23 cellular contexts compared by ENCODE assay signal in the genomic region with DNA sequence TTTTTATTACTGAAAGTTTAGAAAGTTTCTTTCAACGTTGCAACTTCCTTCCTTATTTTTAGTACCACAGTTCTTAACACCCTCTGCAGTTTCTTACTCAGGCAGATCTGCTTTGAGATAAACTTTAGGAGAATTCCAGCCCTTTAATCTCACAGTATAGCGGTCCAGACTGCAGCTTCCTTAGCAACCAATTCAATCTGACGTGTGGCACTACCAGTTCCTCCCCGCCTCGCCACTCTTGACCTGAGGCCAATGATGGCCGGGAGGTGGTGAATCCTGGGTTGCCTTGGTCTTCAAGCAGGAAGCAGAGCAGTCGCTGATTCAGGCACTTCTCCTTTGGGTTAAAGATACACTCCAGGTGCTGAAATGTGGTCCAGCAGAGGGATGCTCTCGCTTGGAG.
"Had no signal": no experiment of that assay in that cellular context is flagged by ENCODE, and none has a peak within 500 bp of the region (broad histone marks: within the 10 kb centered on the region; RNA-seq: fewer than 3 reads in every experiment).

No MANE protein-coding gene starts in this region.

- ATAC-seq: activated CD4-positive, CD25-positive, alpha-beta regulatory T cell treated with anti-CD3 and anti-CD28 coated beads, Interleukin-2, amount 50 U/mL, for 24 hours; activated T-cell treated with anti-CD3 and anti-CD28 coated beads, Interleukin-2, amount 50 U/mL, for 72 hours; gastroesophageal sphincter; left ventricle myocardium superior; pancreas; psoas muscle; right cardiac atrium; stimulated activated naive CD8-positive, alpha-beta T cell treated with anti-CD3 and anti-CD28 coated beads, Interleukin-15, Interleukin-2, amounts not matched to agents 100 U/mL and 50 U/mL, for 24 hours had no signal

- DNase-seq: activated CD4-positive, alpha-beta memory T cell treated with anti-CD3 and anti-CD28 coated beads, Interleukin-2, amount 10 ng/mL, durations not matched to agents 7 days and 5 days; activated CD4-positive, alpha-beta T cell treated with anti-CD3 and anti-CD28 coated beads, Interleukin-2, amount 10 ng/mL, durations not matched to agents 24 days and 14 days; activated effector memory CD4-positive, alpha-beta T cell treated with Interleukin-2 at 50 U/mL for 16 hours; activated naive CD4-positive, alpha-beta T cell treated with anti-CD3 and anti-CD28 coated beads for 36 hours; activated naive CD8-positive, alpha-beta T cell treated with anti-CD3 and anti-CD28 coated beads, Interleukin-2, amount 10 ng/mL, durations not matched to agents 7 days and 5 days; activated T-cell treated with anti-CD3 and anti-CD28 coated beads, Interleukin-2, amount 50 U/mL, for 72 hours; amygdala; endodermal cell; head of caudate nucleus; left ventricle myocardium superior; mammary epithelial cell; midbrain; pancreas; psoas muscle; right cardiac atrium; stimulated activated CD4-positive, alpha-beta T cell treated with anti-CD3 and anti-CD28 coated beads, Interleukin-12 subunit alpha, Interleukin-12 subunit beta, amount 100 ng/mL, for 4 hours; stimulated activated CD4-positive, alpha-beta T cell treated with anti-CD3 and anti-CD28 coated beads, Interleukin-4, amount 100 ng/mL, for 4 hours; stimulated activated naive CD8-positive, alpha-beta T cell treated with anti-CD3 and anti-CD28 coated beads, Interleukin-15, Interleukin-2, amounts not matched to agents 100 U/mL and 50 U/mL, for 24 hours; T-helper 9 cell; upper lobe of left lung had no signal

- H3K4me3 ChIP-seq: coronary artery, gastroesophageal sphincter, pancreas, psoas muscle, upper lobe of left lung had no signal
